ENCODE assay signal across 24 cellular contexts in genomic region chr20:39674842-39675241, GRCh38.
DNase-seq lines count a peak whose midpoint lies in the region; ATAC-seq and TF ChIP-seq lines count a peak whose summit lies in the region.
"Had no signal": no experiment of that assay in that cellular context is flagged by ENCODE, and none has a peak within 500 bp of the region (broad histone marks: within the 10 kb centered on the region; RNA-seq: fewer than 3 reads in every experiment).

No MANE protein-coding gene starts in this region.

- H3K9me3 ChIP-seq in Loucy (ENCODE audit: insufficient read depth, low read depth, low read length) (no peaks in the 10 kb centered on the region), RWPE2 (ENCODE audit: severe bottlenecking) (no peaks in the 10 kb centered on the region), H9 (ENCODE audit: control insufficient read depth, low read depth, low read length) (no peaks in the 10 kb centered on the region)
- H3K9me3 ChIP-seq: Peyer's patch, SK-N-SH had no signal

- no peak overlapping the region for H3K4ac ChIP-seq in H9 (ENCODE audit: low read depth, low read length)

- H3K27me3 Mint-ChIP-seq in stimulated activated memory B cell treated with anti-CD40 and anti-IgM and Interleukin-4, amounts not matched to agents 10 μg/mL and 1 μg/mL and 100 μg/mL, for 72 hours = no peaks in the 10 kb centered on the region
- no peaks in the 10 kb centered on the region for H3K27me3 Mint-ChIP-seq in type B pancreatic cell
- peaks cover 2% of the 10 kb centered on the region; the same call in 1 of the 2 replicates for H3K27me3 Mint-ChIP-seq in H9 (ENCODE audit: low read depth)
- H3K27me3 Mint-ChIP-seq: CD4-positive, alpha-beta T cell had no signal

- H4K5ac ChIP-seq in H9 (ENCODE audit: insufficient read length, low read depth, low read length) = no peak overlapping the region

- intact Hi-C loops in left colon (cut with DNase I, micrococcal nuclease) = no loop called here

- H4K20me1 ChIP-seq in Loucy (ENCODE audit: insufficient read depth, low read length, poor library complexity, severe bottlenecking) = no peaks in the 10 kb centered on the region
- H4K20me1 ChIP-seq in H9 (ENCODE audit: control insufficient read depth, insufficient read depth, insufficient read length) = no peaks in the 10 kb centered on the region
- H4K20me1 ChIP-seq: BLaER1 treated with 17β-estradiol and CSF1 and Interleukin-3, amounts not matched to agents 10 nM and 100 nM had no signal

- no peak overlapping the region for H2BK15ac ChIP-seq in H9 (ENCODE audit: low read depth, low read length)

- no CpG with 5 or more reads among the region's 2 CpGs for WGBS in H9 (ENCODE audit: extremely low coverage, insufficient read length, low lambda C conversion rate)

- H2AFZ ChIP-seq in Loucy (ENCODE audit: low read length) (peak overlapping the region; percentile 88), H9 (ENCODE audit: low read length) (no peak overlapping the region)

- TF ChIP-seq CTCF in Loucy (conservative IDR thresholded peaks at IDR 0.05; ENCODE audit: low read length) = no peak
- no peak for TF ChIP-seq CTCF in RWPE2 (IDR thresholded peaks at IDR 0.05; ENCODE audit: poor library complexity, severe bottlenecking)
- TF ChIP-seq CTCF in type B pancreatic cell (conservative IDR thresholded peaks at IDR 0.05) = no peak
- TF ChIP-seq CTCF in H9 (conservative IDR thresholded peaks at IDR 0.05) = no peak

- H3K23me2 ChIP-seq in H9 (ENCODE audit: insufficient read length, low read depth, low read length, poor library complexity, severe bottlenecking) = no peaks in the 10 kb centered on the region

- peaks cover 5% of the 10 kb centered on the region for H3K36me3 Mint-ChIP-seq in stimulated activated memory B cell treated with anti-CD40 and anti-IgM and Interleukin-4, amounts not matched to agents 10 μg/mL and 1 μg/mL and 100 μg/mL, for 72 hours
- H3K36me3 Mint-ChIP-seq in type B pancreatic cell = no peaks in the 10 kb centered on the region
- peaks cover 0 to 2% (median 0%) of the 10 kb centered on the region in 3 experiments; a peak in 2 of 7 replicates for H3K36me3 Mint-ChIP-seq in H9 (ENCODE audit: insufficient read depth in 1 of 3, low read depth in 3 of 3)
- H3K36me3 Mint-ChIP-seq: IgD-negative memory B cell had no signal

- H3K4me1 ChIP-seq in Loucy (ENCODE audit: insufficient read depth, low read length, poor library complexity, severe bottlenecking) (peaks cover 16% of the 10 kb centered on the region), RWPE2 (ENCODE audit: insufficient read depth, poor library complexity, severe bottlenecking) (no peaks in the 10 kb centered on the region), H9 (ENCODE audit: insufficient read depth, low read length) (no peaks in the 10 kb centered on the region; the same call in 1 of the 2 replicates)

- H4K8ac ChIP-seq in H9 (replicated peaks; ENCODE audit: insufficient read length, low read depth, low read length) = no peak overlapping the region

- H3K18ac ChIP-seq in H9 (ENCODE audit: insufficient read length, low read depth, low read length) = no peak overlapping the region

- H2BK120ac ChIP-seq in H9 (ENCODE audit: low read depth, low read length, poor library complexity, severe bottlenecking) = no peak overlapping the region

- no peak overlapping the region for H3K9ac ChIP-seq in Loucy (ENCODE audit: low read depth, low read length, poor library complexity, severe bottlenecking)
- no peak overlapping the region for H3K9ac ChIP-seq in H9 (ENCODE audit: extremely low read depth, insufficient read length, low read length)
- H3K9ac ChIP-seq: BLaER1 treated with 17β-estradiol and CSF1 and Interleukin-3, amounts not matched to agents 10 nM and 100 nM; KMS-11; SK-N-SH had no signal

- ATAC-seq in RWPE2 (ENCODE audit: low read depth) (peak; percentile 5; the same call in 1 of the 3 replicates), left colon (peak; percentile 16)
- ATAC-seq in stimulated activated memory B cell treated with anti-CD40 and anti-IgM and Interleukin-4, amounts not matched to agents 10 μg/mL and 1 μg/mL and 100 μg/mL, for 72 hours = peak; percentile 58

- H4K91ac ChIP-seq in H9 (ENCODE audit: insufficient read length, low read depth, low read length) = no peak overlapping the region

- no peak overlapping the region for H3K56ac ChIP-seq in H9 (ENCODE audit: insufficient read length, low read depth, low read length)

- H3K79me1 ChIP-seq in H9 (ENCODE audit: insufficient read depth, low read depth, low read length, poor library complexity, severe bottlenecking) = no peaks in the 10 kb centered on the region

- H3K4me2 ChIP-seq in Loucy (ENCODE audit: low read depth, low read length, poor library complexity, severe bottlenecking) (peak overlapping the region; percentile 48), H9 (ENCODE audit: insufficient read depth, insufficient read length, low read length) (no peak overlapping the region)
- H3K4me2 ChIP-seq: KMS-11, SK-N-SH had no signal

- H2BK5ac ChIP-seq in H9 (ENCODE audit: insufficient read length, low read length) = no peak overlapping the region

- no peak overlapping the region for H2BK20ac ChIP-seq in H9 (ENCODE audit: low read depth, low read length, poor library complexity, severe bottlenecking)

- H3K79me2 ChIP-seq in Loucy (ENCODE audit: insufficient read depth, low read length) (no peaks in the 10 kb centered on the region), H9 (ENCODE audit: insufficient read depth, low read length) (no peaks in the 10 kb centered on the region)

- peaks cover 10% of the 10 kb centered on the region for H3K4me1 Mint-ChIP-seq in stimulated activated memory B cell treated with anti-CD40 and anti-IgM and Interleukin-4, amounts not matched to agents 10 μg/mL and 1 μg/mL and 100 μg/mL, for 72 hours
- H3K4me1 Mint-ChIP-seq in type B pancreatic cell (ENCODE audit: unreplicated experiment) (peaks cover 5% of the 10 kb centered on the region), H9 (no peaks in the 10 kb centered on the region)
- H3K4me1 Mint-ChIP-seq: IgD-negative memory B cell had no signal

- H3K14ac ChIP-seq in H9 (ENCODE audit: insufficient read depth, low read length) = no peak overlapping the region

- H3K4me3 ChIP-seq in Loucy (ENCODE audit: low read length, poor library complexity, severe bottlenecking) = no peak overlapping the region
- no peak overlapping the region for H3K4me3 ChIP-seq in RWPE2 (ENCODE audit: severe bottlenecking)
- H3K4me3 ChIP-seq: BLaER1 treated with 17β-estradiol and CSF1 and Interleukin-3, amounts not matched to agents 10 nM and 100 nM; Peyer's patch had no signal

- no peaks in the 10 kb centered on the region for H3K9me2 ChIP-seq in Loucy (replicated peaks; ENCODE audit: low read depth, low read length)
- H3K9me2 ChIP-seq: SK-N-SH had no signal

- H3T11ph ChIP-seq in H9 (ENCODE audit: low read length) = no peak overlapping the region

- no peak overlapping the region for H3K23ac ChIP-seq in H9 (ENCODE audit: insufficient read length, low read depth, low read length)

- H3K27ac ChIP-seq in RWPE2 (ENCODE audit: poor library complexity, severe bottlenecking) (no peak overlapping the region), H9 (ENCODE audit: insufficient read length, low read depth, low read length) (no peak overlapping the region)
- H3K27ac ChIP-seq: HL-60, KMS-11 had no signal

- H3K36me3 ChIP-seq in Loucy (ENCODE audit: insufficient read depth, low read length) (no peaks in the 10 kb centered on the region), RWPE2 (ENCODE audit: low read depth) (no peaks in the 10 kb centered on the region)
- H3K36me3 ChIP-seq: BLaER1 treated with 17β-estradiol and CSF1 and Interleukin-3, amounts not matched to agents 10 nM and 100 nM; Peyer's patch had no signal

- peaks cover 3% of the 10 kb centered on the region for H3K9me3 Mint-ChIP-seq in stimulated activated memory B cell treated with anti-CD40 and anti-IgM and Interleukin-4, amounts not matched to agents 10 μg/mL and 1 μg/mL and 100 μg/mL, for 72 hours
- no peaks in the 10 kb centered on the region for H3K9me3 Mint-ChIP-seq in type B pancreatic cell
- H3K9me3 Mint-ChIP-seq in H9 = peaks cover 5 to 6% of the 10 kb centered on the region in 2 experiments; a peak in 3 of 5 replicates

- DNase-seq in RWPE2 (ENCODE audit: low spot score) (no peak), left colon (peak in 1 of 2 donors; percentile 4), type B pancreatic cell (ENCODE audit: extremely low spot score, unreplicated experiment) (no peak), Ammon's horn (ENCODE audit: low spot score) (no peak), H9 (no peak)
- DNase-seq in activated CD4-positive, alpha-beta T cell treated with anti-CD3 and anti-CD28 coated beads for 48 hours = no peak
- DNase-seq: CD4-positive, alpha-beta T cell; GDM1; GOT3; HCEC 1CT; NCI-H1105; NCI-H146; NCI-H1930; NCI-H446; NCI-H524 treated with DMSO at 0.1 percent for 48 hours; Peyer's patch; SK-N-SH; SW 1271 had no signal

- H3K27ac Mint-ChIP-seq in stimulated activated memory B cell treated with anti-CD40 and anti-IgM and Interleukin-4, amounts not matched to agents 10 μg/mL and 1 μg/mL and 100 μg/mL, for 72 hours = no peak overlapping the region
- H3K27ac Mint-ChIP-seq in type B pancreatic cell (no peak overlapping the region), H9 (no peak overlapping the region)
- H3K27ac Mint-ChIP-seq: CD4-positive, alpha-beta T cell; IgD-negative memory B cell had no signal

- no peak overlapping the region for H2BK12ac ChIP-seq in H9 (ENCODE audit: insufficient read length, low read depth, low read length)

- H3F3A ChIP-seq in Loucy (ENCODE audit: low read depth) = no peaks in the 10 kb centered on the region

- no peak overlapping the region for H3K4me3 Mint-ChIP-seq in stimulated activated memory B cell treated with anti-CD40 and anti-IgM and Interleukin-4, amounts not matched to agents 10 μg/mL and 1 μg/mL and 100 μg/mL, for 72 hours
- H3K4me3 Mint-ChIP-seq in type B pancreatic cell = no peak overlapping the region
- no peak overlapping the region for H3K4me3 Mint-ChIP-seq in H9
- H3K4me3 Mint-ChIP-seq: CD4-positive, alpha-beta T cell; IgD-negative memory B cell had no signal

- no peak overlapping the region for H2AK5ac ChIP-seq in H9 (ENCODE audit: insufficient read length, low read length)

- no peaks in the 10 kb centered on the region for H3K27me3 ChIP-seq in Loucy (ENCODE audit: insufficient read depth, low read length, poor library complexity, severe bottlenecking)
- no peaks in the 10 kb centered on the region for H3K27me3 ChIP-seq in RWPE2 (ENCODE audit: insufficient read depth, poor library complexity, severe bottlenecking)
- H3K27me3 ChIP-seq in H9 (ENCODE audit: insufficient read depth, low read length) = no peaks in the 10 kb centered on the region
- H3K27me3 ChIP-seq: BLaER1 treated with 17β-estradiol and CSF1 and Interleukin-3, amounts not matched to agents 10 nM and 100 nM; Peyer's patch had no signal

Comparison
In these comparisons a context has a peak if more than half of its experiments do, and no peak if none do; other contexts are left out.
1. ATAC-seq: peak in every context shown above with its lines; median percentile 58 in stimulated activated memory B cell treated with anti-CD40 and anti-IgM and Interleukin-4, amounts not matched to agents 10 μg/mL and 1 μg/mL and 100 μg/mL, for 72 hours; 16 in left colon; 5 in RWPE2.